8 cellular contexts compared by ENCODE assay signal in genomic region chr21:21003701-21004100, GRCh38. TPM values are rescaled to one million over a fixed set of nuclear protein-coding genes. Genes with fewer than 3 reads are reported as not detected.
DNase-seq lines count a peak whose midpoint lies in the region; ATAC-seq and TF ChIP-seq lines count a peak whose summit lies in the region.

No MANE protein-coding gene starts in this region.

- POLR2A ChIA-PET in OCI-LY7 (lab: Charles Lee), result no interaction called here

- H3K4me3 Mint-ChIP-seq in activated T-helper 1 cell treated with anti-CD3 and anti-CD28 coated beads, Interleukin-12 subunit alpha, Interleukin-12 subunit beta, Interleukin-2, Interleukin-4 antibody, amounts not matched to agents 30 ng/mL and 10 ng/mL and 1 ng/mL, durations not matched to agents 14 hours and 24 hours and 36 hours, result no peak overlapping the region

- H3K27me3 ChIP-seq in BE2C, result no peaks in the 10 kb centered on the region
- H3K27me3 ChIP-seq in HL-60 (ENCODE audit: insufficient read depth, poor library complexity, severe bottlenecking), result no peaks in the 10 kb centered on the region

- H3K36me3 Mint-ChIP-seq in activated T-helper 1 cell treated with anti-CD3 and anti-CD28 coated beads, Interleukin-12 subunit alpha, Interleukin-12 subunit beta, Interleukin-2, Interleukin-4 antibody, amounts not matched to agents 30 ng/mL and 10 ng/mL and 1 ng/mL, durations not matched to agents 14 hours and 24 hours and 36 hours (ENCODE audit: low read depth), result no peaks in the 10 kb centered on the region

- H3K9me2 ChIP-seq in OCI-LY7 (ENCODE audit: insufficient read depth, low read length), result no peaks in the 10 kb centered on the region

- intact Hi-C loops in OCI-LY7 (cut with micrococcal nuclease; ENCODE audit: unreplicated experiment), result loop anchor here (10.0 kb wide), 1 partner anchor 921 kb away; no protein-coding TSS in a partner anchor
- intact Hi-C loops in activated T-helper 1 cell treated with anti-CD3 and anti-CD28 coated beads, Interleukin-12 subunit alpha, Interleukin-12 subunit beta, Interleukin-2, Interleukin-4 antibody, amounts not matched to agents 30 ng/mL and 10 ng/mL and 1 ng/mL, durations not matched to agents 14 hours and 24 hours and 36 hours (cut with micrococcal nuclease), result loop anchor here (10.0 kb wide), 1 partner anchor 371 kb away; no protein-coding TSS in a partner anchor

- no peaks in the 10 kb centered on the region for H4K20me1 ChIP-seq in OCI-LY7 (ENCODE audit: insufficient read depth, low read length)

- no TSS peak for BruUV-seq in OCI-LY7 (replicated peaks; lab: Mats Ljungman, UMichigan)

- H3K79me2 ChIP-seq in OCI-LY7 (ENCODE audit: insufficient read depth, low read depth, low read length), result no peaks in the 10 kb centered on the region

- no peak overlapping the region for H3K27ac Mint-ChIP-seq in activated T-helper 1 cell treated with anti-CD3 and anti-CD28 coated beads, Interleukin-12 subunit alpha, Interleukin-12 subunit beta, Interleukin-2, Interleukin-4 antibody, amounts not matched to agents 30 ng/mL and 10 ng/mL and 1 ng/mL, durations not matched to agents 14 hours and 24 hours and 36 hours

- TF ChIP-seq CTCF in BE2C (IDR thresholded peaks at IDR 0.05; ENCODE audit: low read depth, low read length), result peak; percentile 90
- TF ChIP-seq CTCF in HL-60 (IDR thresholded peaks at IDR 0.05; ENCODE audit: insufficient read depth, low read length), result peak; percentile 23
- TF ChIP-seq CTCF in OCI-LY7 (conservative IDR thresholded peaks at IDR 0.05; ENCODE audit: low read length), result peak; percentile 60; the same call in 1 of the 2 replicates
- peak; percentile 32 for TF ChIP-seq CTCF in fibroblast of the aortic adventitia (IDR thresholded peaks at IDR 0.05; ENCODE audit: insufficient read depth, low read length)

- no peaks in the 10 kb centered on the region for H3K36me3 ChIP-seq in BE2C
- H3K36me3 ChIP-seq in OCI-LY7 (ENCODE audit: insufficient read depth, low read length), result no peaks in the 10 kb centered on the region

- H3K4me3 ChIP-seq in BE2C (ENCODE audit: low read depth, low read length) (no peak overlapping the region), HL-60 (replicated peaks; ENCODE audit: insufficient read depth, low read length) (no peak overlapping the region), OCI-LY7 (ENCODE audit: low read depth, low read length, poor library complexity, severe bottlenecking) (no peak overlapping the region), fibroblast of the aortic adventitia (ENCODE audit: low read depth, low read length) (no peak overlapping the region)

- CTCF ChIA-PET in OCI-LY7 (lab: Charles Lee; ENCODE audit: unreplicated experiment), result no interaction called here

- DNase-seq in BE2C (peak; percentile 53), HL-60 (ENCODE audit: low read depth in 1 of 2, low spot score in 1 of 2) (peak; percentile 49 to 53), OCI-LY7 (ENCODE audit: low spot score) (peak; percentile 1), fibroblast of the aortic adventitia (ENCODE audit: low read depth) (peak; percentile 64), GF-D8 (lab: John Stamatoyannopoulos, UW) (no peak)
- no peak for DNase-seq in activated T-helper 1 cell treated with anti-CD3 and anti-CD28 coated beads, Interleukin-12 subunit alpha, Interleukin-12 subunit beta, Interleukin-2, Interleukin-4 antibody, amounts not matched to agents 30 ng/mL and 10 ng/mL and 1 ng/mL, durations not matched to agents 14 hours and 24 hours and 36 hours (ENCODE audit: low spot score)

- peaks cover 17% of the 10 kb centered on the region for H3K27me3 Mint-ChIP-seq in activated T-helper 1 cell treated with anti-CD3 and anti-CD28 coated beads, Interleukin-12 subunit alpha, Interleukin-12 subunit beta, Interleukin-2, Interleukin-4 antibody, amounts not matched to agents 30 ng/mL and 10 ng/mL and 1 ng/mL, durations not matched to agents 14 hours and 24 hours and 36 hours (ENCODE audit: insufficient read depth)

- H3K4me2 ChIP-seq in OCI-LY7 (ENCODE audit: low read length), result no peak overlapping the region

- no peaks in the 10 kb centered on the region for H3K9me3 Mint-ChIP-seq in activated T-helper 1 cell treated with anti-CD3 and anti-CD28 coated beads, Interleukin-12 subunit alpha, Interleukin-12 subunit beta, Interleukin-2, Interleukin-4 antibody, amounts not matched to agents 30 ng/mL and 10 ng/mL and 1 ng/mL, durations not matched to agents 14 hours and 24 hours and 36 hours

- H2AFZ ChIP-seq in OCI-LY7 (ENCODE audit: low read length), result no peak overlapping the region

- H3K9me3 ChIP-seq in BE2C (no peaks in the 10 kb centered on the region), OCI-LY7 (ENCODE audit: low read length) (peaks cover 7% of the 10 kb centered on the region; the same call in 1 of the 2 replicates)

- ATAC-seq in GM18517 (IDR thresholded peaks at IDR 0.05; ENCODE audit: unreplicated experiment) (no peak), GM19395 (IDR thresholded peaks at IDR 0.05; ENCODE audit: unreplicated experiment) (no peak)

- H3K27ac ChIP-seq in HL-60 (replicated peaks) (no peak overlapping the region), OCI-LY7 (ENCODE audit: low read depth, low read length, poor library complexity, severe bottlenecking) (no peak overlapping the region)

- peaks cover 2% of the 10 kb centered on the region for H3K4me1 Mint-ChIP-seq in activated T-helper 1 cell treated with anti-CD3 and anti-CD28 coated beads, Interleukin-12 subunit alpha, Interleukin-12 subunit beta, Interleukin-2, Interleukin-4 antibody, amounts not matched to agents 30 ng/mL and 10 ng/mL and 1 ng/mL, durations not matched to agents 14 hours and 24 hours and 36 hours (ENCODE audit: low read depth)

- H3K4me1 ChIP-seq in BE2C, result peaks cover 3% of the 10 kb centered on the region
- H3K4me1 ChIP-seq in OCI-LY7 (ENCODE audit: insufficient read depth, low read length, poor library complexity, severe bottlenecking), result no peaks in the 10 kb centered on the region

RNA-seq across cellular contexts. Expression of gene NCAM2, which starts 5.5 kb away (rescaled TPM):
- polyA plus RNA-seq in BE2C (2012; ENCODE audit: insufficient read depth, insufficient read length, low read depth), result 12.2 TPM
- total RNA-seq in OCI-LY7 (2014; rRNA removed; shearing (Covaris generic)), result not detected in 2 replicates
- total RNA-seq in OCI-LY7 (2022), result not detected in 2 replicates
- total RNA-seq in fibroblast of the aortic adventitia (ENCODE audit: low replicate concordance), result 5.9 and 19.4 TPM in 2 replicates
- total RNA-seq in activated T-helper 1 cell treated with anti-CD3 and anti-CD28 coated beads, Interleukin-12 subunit alpha, Interleukin-12 subunit beta, Interleukin-2, Interleukin-4 antibody, amounts not matched to agents 30 ng/mL and 10 ng/mL and 1 ng/mL, durations not matched to agents 14 hours and 24 hours and 36 hours, result not detected in 2 replicates

Comparison
In these comparisons a context has a peak if more than half of its experiments do, and no peak if none do; other contexts are left out.
1. DNase-seq: peak in BE2C (single experiment), HL-60 (2 of 2), OCI-LY7 (single experiment) and fibroblast of the aortic adventitia (single experiment); none in activated T-helper 1 cell treated with anti-CD3 and anti-CD28 coated beads, Interleukin-12 subunit alpha, Interleukin-12 subunit beta, Interleukin-2, Interleukin-4 antibody, amounts not matched to agents 30 ng/mL and 10 ng/mL and 1 ng/mL, durations not matched to agents 14 hours and 24 hours and 36 hours (single experiment) and GF-D8 (single experiment).
2. CTCF ChIP-seq: peak in every context shown above with its lines; median percentile 90 in BE2C; 60 in OCI-LY7; 32 in fibroblast of the aortic adventitia; 23 in HL-60.